Comparison of ENCODE assay signal across 1 cellular context in the genomic region with DNA sequence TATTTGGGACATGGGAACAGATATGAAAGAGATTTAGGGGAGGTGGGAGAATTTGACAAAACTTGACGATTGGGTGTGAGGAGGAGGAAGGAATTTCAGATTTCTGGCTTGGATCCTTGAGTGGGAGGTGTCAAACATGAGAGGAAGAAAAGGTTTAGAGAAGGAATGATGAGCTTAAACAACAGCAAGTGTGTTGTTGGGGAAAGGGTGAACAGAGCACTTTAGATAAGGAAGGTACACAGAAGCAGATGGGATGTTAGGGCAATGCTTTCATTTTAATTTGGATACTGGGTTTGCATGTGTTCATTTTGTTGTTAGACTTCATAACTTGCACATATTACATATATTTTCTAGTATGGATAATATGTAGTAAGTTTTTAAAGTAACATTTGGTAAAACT.
TF ChIP-seq lines count a peak whose summit lies in the region.

No MANE protein-coding gene starts in this region.

TF ChIP-seq in IMR-90, 13 proteins besides CTCF, POLR2A, EP300 and RAD21:
- TF ChIP-seq CHD1 (IDR thresholded peaks at IDR 0.05; ENCODE audit: low read depth, low read length) (no peak), BHLHE40 (IDR thresholded peaks at IDR 0.05; ENCODE audit: low read depth, low read length) (no peak), MAFK (IDR thresholded peaks at IDR 0.05; ENCODE audit: low read depth, low read length) (no peak), SMC3 (IDR thresholded peaks at IDR 0.05; ENCODE audit: low read depth, low read length) (no peak), RFX5 (IDR thresholded peaks at IDR 0.05; ENCODE audit: low read depth, low read length) (no peak), NFE2L2 (IDR thresholded peaks at IDR 0.05; ENCODE audit: low read depth, low read length) (no peak), FOS (IDR thresholded peaks at IDR 0.05; ENCODE audit: low read depth, low read length) (no peak), MXI1 (IDR thresholded peaks at IDR 0.05; ENCODE audit: borderline replicate concordance, low read depth, low read length) (no peak), MAZ (IDR thresholded peaks at IDR 0.05; ENCODE audit: borderline replicate concordance, low read depth, low read length) (no peak), RCOR1 (IDR thresholded peaks at IDR 0.05; ENCODE audit: insufficient replicate concordance, low read length) (no peak), CEBPB (IDR thresholded peaks at IDR 0.05; ENCODE audit: low read depth, low read length) (no peak)
- TF ChIP-seq, protein P1, sequence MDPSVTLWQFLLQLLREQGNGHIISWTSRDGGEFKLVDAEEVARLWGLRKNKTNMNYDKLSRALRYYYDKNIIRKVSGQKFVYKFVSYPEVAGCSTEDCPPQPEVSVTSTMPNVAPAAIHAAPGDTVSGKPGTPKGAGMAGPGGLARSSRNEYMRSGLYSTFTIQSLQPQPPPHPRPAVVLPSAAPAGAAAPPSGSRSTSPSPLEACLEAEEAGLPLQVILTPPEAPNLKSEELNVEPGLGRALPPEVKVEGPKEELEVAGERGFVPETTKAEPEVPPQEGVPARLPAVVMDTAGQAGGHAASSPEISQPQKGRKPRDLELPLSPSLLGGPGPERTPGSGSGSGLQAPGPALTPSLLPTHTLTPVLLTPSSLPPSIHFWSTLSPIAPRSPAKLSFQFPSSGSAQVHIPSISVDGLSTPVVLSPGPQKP (IDR thresholded peaks at IDR 0.05; ENCODE audit: borderline replicate concordance, low read depth, low read length), result no peak
- TF ChIP-seq, protein P2, sequence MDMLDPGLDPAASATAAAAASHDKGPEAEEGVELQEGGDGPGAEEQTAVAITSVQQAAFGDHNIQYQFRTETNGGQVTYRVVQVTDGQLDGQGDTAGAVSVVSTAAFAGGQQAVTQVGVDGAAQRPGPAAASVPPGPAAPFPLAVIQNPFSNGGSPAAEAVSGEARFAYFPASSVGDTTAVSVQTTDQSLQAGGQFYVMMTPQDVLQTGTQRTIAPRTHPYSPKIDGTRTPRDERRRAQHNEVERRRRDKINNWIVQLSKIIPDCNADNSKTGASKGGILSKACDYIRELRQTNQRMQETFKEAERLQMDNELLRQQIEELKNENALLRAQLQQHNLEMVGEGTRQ (IDR thresholded peaks at IDR 0.05; ENCODE audit: low read depth, low read length), result no peak
